ENCODE assay signal across 1 cellular context in the genomic region with DNA sequence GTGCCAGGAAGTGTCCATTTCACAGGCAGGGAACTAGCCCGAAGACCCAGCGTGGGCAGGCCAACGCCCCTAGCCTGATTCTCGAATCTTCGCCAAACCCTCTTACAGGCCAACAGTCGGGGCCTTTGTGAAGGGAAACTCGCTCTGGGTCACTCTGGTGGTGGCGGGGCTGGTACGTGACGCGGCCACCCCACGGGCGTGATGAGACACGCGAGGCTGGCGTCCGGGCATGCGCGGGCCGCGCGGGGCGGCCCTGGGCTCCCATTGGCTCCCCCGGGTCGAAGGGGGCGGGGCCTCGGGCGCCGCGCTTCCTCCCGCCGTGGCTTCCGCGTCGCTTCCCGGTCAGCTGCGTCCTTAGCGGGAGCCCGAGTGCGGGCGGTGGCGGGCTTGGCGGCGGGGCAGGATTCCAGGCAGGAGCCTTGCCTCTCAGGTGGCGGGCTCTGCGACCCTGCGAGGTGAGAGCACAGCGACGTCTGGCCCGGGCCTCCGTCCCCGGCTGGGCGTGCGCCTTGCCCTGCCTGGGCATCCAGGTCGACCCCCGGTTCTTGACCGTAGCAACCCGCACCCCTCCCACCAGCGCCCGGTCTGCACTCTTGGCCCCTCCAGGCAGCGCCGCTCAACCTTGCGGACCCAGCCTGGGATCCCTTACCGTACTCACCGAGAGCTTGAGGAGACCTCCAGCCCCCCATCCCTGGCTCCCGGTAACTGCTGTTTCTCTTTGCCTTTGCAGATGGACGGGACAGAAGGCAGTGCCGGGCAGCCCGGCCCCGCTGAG.
TF ChIP-seq lines count a peak whose summit lies in the region.

A gene with protein sequence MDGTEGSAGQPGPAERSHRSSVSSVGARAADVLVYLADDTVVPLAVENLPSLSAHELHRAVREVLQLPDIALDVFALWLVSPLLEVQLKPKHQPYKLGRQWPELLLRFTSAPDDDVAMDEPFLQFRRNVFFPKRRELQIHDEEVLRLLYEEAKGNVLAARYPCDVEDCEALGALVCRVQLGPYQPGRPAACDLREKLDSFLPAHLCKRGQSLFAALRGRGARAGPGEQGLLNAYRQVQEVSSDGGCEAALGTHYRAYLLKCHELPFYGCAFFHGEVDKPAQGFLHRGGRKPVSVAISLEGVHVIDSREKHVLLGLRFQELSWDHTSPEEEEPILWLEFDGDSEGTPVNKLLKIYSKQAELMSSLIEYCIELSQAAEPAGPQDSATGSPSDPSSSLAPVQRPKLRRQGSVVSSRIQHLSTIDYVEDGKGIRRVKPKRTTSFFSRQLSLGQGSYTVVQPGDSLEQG (plus strand): TSS at position 331 of the 775 bp plus-strand sequence. CDS start 400 bp downstream, at position 731.

TF ChIP-seq in GM12878, 131 proteins besides CTCF, POLR2A, EP300 and RAD21 (continued from another document):
- TF ChIP-seq, protein P1, sequence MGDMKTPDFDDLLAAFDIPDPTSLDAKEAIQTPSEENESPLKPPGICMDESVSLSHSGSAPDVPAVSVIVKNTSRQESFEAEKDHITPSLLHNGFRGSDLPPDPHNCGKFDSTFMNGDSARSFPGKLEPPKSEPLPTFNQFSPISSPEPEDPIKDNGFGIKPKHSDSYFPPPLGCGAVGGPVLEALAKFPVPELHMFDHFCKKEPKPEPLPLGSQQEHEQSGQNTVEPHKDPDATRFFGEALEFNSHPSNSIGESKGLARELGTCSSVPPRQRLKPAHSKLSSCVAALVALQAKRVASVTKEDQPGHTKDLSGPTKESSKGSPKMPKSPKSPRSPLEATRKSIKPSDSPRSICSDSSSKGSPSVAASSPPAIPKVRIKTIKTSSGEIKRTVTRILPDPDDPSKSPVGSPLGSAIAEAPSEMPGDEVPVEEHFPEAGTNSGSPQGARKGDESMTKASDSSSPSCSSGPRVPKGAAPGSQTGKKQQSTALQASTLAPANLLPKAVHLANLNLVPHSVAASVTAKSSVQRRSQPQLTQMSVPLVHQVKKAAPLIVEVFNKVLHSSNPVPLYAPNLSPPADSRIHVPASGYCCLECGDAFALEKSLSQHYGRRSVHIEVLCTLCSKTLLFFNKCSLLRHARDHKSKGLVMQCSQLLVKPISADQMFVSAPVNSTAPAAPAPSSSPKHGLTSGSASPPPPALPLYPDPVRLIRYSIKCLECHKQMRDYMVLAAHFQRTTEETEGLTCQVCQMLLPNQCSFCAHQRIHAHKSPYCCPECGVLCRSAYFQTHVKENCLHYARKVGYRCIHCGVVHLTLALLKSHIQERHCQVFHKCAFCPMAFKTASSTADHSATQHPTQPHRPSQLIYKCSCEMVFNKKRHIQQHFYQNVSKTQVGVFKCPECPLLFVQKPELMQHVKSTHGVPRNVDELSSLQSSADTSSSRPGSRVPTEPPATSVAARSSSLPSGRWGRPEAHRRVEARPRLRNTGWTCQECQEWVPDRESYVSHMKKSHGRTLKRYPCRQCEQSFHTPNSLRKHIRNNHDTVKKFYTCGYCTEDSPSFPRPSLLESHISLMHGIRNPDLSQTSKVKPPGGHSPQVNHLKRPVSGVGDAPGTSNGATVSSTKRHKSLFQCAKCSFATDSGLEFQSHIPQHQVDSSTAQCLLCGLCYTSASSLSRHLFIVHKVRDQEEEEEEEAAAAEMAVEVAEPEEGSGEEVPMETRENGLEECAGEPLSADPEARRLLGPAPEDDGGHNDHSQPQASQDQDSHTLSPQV (IDR thresholded peaks at IDR 0.05): peak; percentile 86; the same call in 1 of the 2 replicates
- TF ChIP-seq MXI1 (IDR thresholded peaks at IDR 0.05; ENCODE audit: low read depth, low read length): 0 out of 2 replicates have a peak, but pooled peaks have one; percentile 35
- TF ChIP-seq NFXL1 (IDR thresholded peaks at IDR 0.05; ENCODE audit: borderline replicate concordance): no peak
- no peak for TF ChIP-seq FOXM1 (IDR thresholded peaks at IDR 0.05; ENCODE audit: low read depth, low read length)
- no peak for TF ChIP-seq NFIC (IDR thresholded peaks at IDR 0.05; ENCODE audit: low read depth, low read length)
- TF ChIP-seq, protein P2, sequence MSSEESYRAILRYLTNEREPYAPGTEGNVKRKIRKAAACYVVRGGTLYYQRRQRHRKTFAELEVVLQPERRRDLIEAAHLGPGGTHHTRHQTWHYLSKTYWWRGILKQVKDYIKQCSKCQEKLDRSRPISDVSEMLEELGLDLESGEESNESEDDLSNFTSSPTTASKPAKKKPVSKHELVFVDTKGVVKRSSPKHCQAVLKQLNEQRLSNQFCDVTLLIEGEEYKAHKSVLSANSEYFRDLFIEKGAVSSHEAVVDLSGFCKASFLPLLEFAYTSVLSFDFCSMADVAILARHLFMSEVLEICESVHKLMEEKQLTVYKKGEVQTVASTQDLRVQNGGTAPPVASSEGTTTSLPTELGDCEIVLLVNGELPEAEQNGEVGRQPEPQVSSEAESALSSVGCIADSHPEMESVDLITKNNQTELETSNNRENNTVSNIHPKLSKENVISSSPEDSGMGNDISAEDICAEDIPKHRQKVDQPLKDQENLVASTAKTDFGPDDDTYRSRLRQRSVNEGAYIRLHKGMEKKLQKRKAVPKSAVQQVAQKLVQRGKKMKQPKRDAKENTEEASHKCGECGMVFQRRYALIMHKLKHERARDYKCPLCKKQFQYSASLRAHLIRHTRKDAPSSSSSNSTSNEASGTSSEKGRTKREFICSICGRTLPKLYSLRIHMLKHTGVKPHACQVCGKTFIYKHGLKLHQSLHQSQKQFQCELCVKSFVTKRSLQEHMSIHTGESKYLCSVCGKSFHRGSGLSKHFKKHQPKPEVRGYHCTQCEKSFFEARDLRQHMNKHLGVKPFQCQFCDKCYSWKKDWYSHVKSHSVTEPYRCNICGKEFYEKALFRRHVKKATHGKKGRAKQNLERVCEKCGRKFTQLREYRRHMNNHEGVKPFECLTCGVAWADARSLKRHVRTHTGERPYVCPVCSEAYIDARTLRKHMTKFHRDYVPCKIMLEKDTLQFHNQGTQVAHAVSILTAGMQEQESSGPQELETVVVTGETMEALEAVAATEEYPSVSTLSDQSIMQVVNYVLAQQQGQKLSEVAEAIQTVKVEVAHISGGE (CRISPR knock-in tag; IDR thresholded peaks at IDR 0.05): no peak
- TF ChIP-seq CHD4 (IDR thresholded peaks at IDR 0.05): no peak
- no peak for TF ChIP-seq HDAC6 (IDR thresholded peaks at IDR 0.05; ENCODE audit: unreplicated experiment)
- TF ChIP-seq ZNF384 (IDR thresholded peaks at IDR 0.05; ENCODE audit: borderline replicate concordance, low read depth, low read length): no peak
- TF ChIP-seq, protein P3, sequence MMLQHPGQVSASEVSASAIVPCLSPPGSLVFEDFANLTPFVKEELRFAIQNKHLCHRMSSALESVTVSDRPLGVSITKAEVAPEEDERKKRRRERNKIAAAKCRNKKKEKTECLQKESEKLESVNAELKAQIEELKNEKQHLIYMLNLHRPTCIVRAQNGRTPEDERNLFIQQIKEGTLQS (IDR thresholded peaks at IDR 0.05; ENCODE audit: borderline replicate concordance, extremely low read depth, low read depth, low read length): no peak
- no peak for TF ChIP-seq SREBF2 (IDR thresholded peaks at IDR 0.05; ENCODE audit: low read length)
- TF ChIP-seq, protein P4, sequence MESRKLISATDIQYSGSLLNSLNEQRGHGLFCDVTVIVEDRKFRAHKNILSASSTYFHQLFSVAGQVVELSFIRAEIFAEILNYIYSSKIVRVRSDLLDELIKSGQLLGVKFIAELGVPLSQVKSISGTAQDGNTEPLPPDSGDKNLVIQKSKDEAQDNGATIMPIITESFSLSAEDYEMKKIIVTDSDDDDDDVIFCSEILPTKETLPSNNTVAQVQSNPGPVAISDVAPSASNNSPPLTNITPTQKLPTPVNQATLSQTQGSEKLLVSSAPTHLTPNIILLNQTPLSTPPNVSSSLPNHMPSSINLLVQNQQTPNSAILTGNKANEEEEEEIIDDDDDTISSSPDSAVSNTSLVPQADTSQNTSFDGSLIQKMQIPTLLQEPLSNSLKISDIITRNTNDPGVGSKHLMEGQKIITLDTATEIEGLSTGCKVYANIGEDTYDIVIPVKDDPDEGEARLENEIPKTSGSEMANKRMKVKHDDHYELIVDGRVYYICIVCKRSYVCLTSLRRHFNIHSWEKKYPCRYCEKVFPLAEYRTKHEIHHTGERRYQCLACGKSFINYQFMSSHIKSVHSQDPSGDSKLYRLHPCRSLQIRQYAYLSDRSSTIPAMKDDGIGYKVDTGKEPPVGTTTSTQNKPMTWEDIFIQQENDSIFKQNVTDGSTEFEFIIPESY (IDR thresholded peaks at IDR 0.05): no peak
- TF ChIP-seq, protein P5, sequence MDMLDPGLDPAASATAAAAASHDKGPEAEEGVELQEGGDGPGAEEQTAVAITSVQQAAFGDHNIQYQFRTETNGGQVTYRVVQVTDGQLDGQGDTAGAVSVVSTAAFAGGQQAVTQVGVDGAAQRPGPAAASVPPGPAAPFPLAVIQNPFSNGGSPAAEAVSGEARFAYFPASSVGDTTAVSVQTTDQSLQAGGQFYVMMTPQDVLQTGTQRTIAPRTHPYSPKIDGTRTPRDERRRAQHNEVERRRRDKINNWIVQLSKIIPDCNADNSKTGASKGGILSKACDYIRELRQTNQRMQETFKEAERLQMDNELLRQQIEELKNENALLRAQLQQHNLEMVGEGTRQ (IDR thresholded peaks at IDR 0.05; ENCODE audit: borderline replicate concordance, low read depth, low read length): no peak
- TF ChIP-seq, protein P6, sequence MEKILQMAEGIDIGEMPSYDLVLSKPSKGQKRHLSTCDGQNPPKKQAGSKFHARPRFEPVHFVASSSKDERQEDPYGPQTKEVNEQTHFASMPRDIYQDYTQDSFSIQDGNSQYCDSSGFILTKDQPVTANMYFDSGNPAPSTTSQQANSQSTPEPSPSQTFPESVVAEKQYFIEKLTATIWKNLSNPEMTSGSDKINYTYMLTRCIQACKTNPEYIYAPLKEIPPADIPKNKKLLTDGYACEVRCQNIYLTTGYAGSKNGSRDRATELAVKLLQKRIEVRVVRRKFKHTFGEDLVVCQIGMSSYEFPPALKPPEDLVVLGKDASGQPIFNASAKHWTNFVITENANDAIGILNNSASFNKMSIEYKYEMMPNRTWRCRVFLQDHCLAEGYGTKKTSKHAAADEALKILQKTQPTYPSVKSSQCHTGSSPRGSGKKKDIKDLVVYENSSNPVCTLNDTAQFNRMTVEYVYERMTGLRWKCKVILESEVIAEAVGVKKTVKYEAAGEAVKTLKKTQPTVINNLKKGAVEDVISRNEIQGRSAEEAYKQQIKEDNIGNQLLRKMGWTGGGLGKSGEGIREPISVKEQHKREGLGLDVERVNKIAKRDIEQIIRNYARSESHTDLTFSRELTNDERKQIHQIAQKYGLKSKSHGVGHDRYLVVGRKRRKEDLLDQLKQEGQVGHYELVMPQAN (conservative IDR thresholded peaks at IDR 0.05): peak; percentile 90
- TF ChIP-seq BHLHE40 (IDR thresholded peaks at IDR 0.05; ENCODE audit: borderline replicate concordance in 1 of 2, low read depth in 2 of 2, low read length in 1 of 2): peak; percentile 87 to 95
- no peak for TF ChIP-seq HDAC2 (IDR thresholded peaks at IDR 0.05)
- TF ChIP-seq EGR1 (IDR thresholded peaks at IDR 0.05; ENCODE audit: borderline replicate concordance in 1 of 2, low read depth in 2 of 2, low read length in 2 of 2): no peak; a peak in 1 of 3 replicates
- TF ChIP-seq, protein P7, sequence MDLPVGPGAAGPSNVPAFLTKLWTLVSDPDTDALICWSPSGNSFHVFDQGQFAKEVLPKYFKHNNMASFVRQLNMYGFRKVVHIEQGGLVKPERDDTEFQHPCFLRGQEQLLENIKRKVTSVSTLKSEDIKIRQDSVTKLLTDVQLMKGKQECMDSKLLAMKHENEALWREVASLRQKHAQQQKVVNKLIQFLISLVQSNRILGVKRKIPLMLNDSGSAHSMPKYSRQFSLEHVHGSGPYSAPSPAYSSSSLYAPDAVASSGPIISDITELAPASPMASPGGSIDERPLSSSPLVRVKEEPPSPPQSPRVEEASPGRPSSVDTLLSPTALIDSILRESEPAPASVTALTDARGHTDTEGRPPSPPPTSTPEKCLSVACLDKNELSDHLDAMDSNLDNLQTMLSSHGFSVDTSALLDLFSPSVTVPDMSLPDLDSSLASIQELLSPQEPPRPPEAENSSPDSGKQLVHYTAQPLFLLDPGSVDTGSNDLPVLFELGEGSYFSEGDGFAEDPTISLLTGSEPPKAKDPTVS (IDR thresholded peaks at IDR 0.05; ENCODE audit: low read depth, low read length): no peak
- 0 out of 2 replicates have a peak, but pooled peaks have one; percentile 5 for TF ChIP-seq ZNF24 (IDR thresholded peaks at IDR 0.05)
- TF ChIP-seq POLR2AphosphoS5 (IDR thresholded peaks at IDR 0.05; ENCODE audit: low read length): peak; percentile 84
- TF ChIP-seq CBX5 (IDR thresholded peaks at IDR 0.05; ENCODE audit: low read depth): no peak
- TF ChIP-seq TBL1XR1 (IDR thresholded peaks at IDR 0.05; ENCODE audit: low read depth, low read length): no peak
- no peak for TF ChIP-seq NFYA (IDR thresholded peaks at IDR 0.05; ENCODE audit: borderline replicate concordance, low read depth, low read length)
- peak; percentile 22 for TF ChIP-seq MEF2B (IDR thresholded peaks at IDR 0.05; ENCODE audit: partially characterized antibody, poor library complexity, severe bottlenecking)
- TF ChIP-seq RBBP5 (conservative IDR thresholded peaks at IDR 0.05): no peak
- TF ChIP-seq, protein P8, sequence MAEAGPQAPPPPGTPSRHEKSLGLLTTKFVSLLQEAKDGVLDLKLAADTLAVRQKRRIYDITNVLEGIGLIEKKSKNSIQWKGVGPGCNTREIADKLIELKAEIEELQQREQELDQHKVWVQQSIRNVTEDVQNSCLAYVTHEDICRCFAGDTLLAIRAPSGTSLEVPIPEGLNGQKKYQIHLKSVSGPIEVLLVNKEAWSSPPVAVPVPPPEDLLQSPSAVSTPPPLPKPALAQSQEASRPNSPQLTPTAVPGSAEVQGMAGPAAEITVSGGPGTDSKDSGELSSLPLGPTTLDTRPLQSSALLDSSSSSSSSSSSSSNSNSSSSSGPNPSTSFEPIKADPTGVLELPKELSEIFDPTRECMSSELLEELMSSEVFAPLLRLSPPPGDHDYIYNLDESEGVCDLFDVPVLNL (IDR thresholded peaks at IDR 0.05; ENCODE audit: low read depth, low read length): no peak
- TF ChIP-seq JUNB (IDR thresholded peaks at IDR 0.05): no peak
- TF ChIP-seq CREB1 (IDR thresholded peaks at IDR 0.05; ENCODE audit: low read depth): peak; percentile 50; the same call in 1 of the 2 replicates
